ENCODE assay signal across 1 cellular context in genomic region chr19:10061717-10062310, GRCh38.
TF ChIP-seq lines count a peak whose summit lies in the region.

No MANE protein-coding gene starts in this region.

TF ChIP-seq in K562, 482 proteins besides CTCF, POLR2A, EP300 and RAD21 (continued from another document and continues in another):
- TF ChIP-seq, protein P1, sequence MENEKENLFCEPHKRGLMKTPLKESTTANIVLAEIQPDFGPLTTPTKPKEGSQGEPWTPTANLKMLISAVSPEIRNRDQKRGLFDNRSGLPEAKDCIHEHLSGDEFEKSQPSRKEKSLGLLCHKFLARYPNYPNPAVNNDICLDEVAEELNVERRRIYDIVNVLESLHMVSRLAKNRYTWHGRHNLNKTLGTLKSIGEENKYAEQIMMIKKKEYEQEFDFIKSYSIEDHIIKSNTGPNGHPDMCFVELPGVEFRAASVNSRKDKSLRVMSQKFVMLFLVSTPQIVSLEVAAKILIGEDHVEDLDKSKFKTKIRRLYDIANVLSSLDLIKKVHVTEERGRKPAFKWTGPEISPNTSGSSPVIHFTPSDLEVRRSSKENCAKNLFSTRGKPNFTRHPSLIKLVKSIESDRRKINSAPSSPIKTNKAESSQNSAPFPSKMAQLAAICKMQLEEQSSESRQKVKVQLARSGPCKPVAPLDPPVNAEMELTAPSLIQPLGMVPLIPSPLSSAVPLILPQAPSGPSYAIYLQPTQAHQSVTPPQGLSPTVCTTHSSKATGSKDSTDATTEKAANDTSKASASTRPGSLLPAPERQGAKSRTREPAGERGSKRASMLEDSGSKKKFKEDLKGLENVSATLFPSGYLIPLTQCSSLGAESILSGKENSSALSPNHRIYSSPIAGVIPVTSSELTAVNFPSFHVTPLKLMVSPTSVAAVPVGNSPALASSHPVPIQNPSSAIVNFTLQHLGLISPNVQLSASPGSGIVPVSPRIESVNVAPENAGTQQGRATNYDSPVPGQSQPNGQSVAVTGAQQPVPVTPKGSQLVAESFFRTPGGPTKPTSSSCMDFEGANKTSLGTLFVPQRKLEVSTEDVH (IDR thresholded peaks at IDR 0.05; ENCODE audit: low read depth, partially characterized antibody): no peak
- TF ChIP-seq, protein P2, sequence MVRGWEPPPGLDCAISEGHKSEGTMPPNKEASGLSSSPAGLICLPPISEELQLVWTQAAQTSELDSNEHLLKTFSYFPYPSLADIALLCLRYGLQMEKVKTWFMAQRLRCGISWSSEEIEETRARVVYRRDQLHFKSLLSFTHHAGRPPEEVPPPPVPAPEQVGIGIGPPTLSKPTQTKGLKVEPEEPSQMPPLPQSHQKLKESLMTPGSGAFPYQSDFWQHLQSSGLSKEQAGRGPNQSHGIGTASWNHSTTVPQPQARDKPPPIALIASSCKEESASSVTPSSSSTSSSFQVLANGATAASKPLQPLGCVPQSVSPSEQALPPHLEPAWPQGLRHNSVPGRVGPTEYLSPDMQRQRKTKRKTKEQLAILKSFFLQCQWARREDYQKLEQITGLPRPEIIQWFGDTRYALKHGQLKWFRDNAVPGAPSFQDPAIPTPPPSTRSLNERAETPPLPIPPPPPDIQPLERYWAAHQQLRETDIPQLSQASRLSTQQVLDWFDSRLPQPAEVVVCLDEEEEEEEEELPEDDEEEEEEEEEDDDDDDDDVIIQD (CRISPR knock-in tag; IDR thresholded peaks at IDR 0.05): no peak
- no peak for TF ChIP-seq ESRRB (CRISPR knock-in tag; IDR thresholded peaks at IDR 0.05; ENCODE audit: borderline replicate concordance)
- no peak for TF ChIP-seq MCM5 (IDR thresholded peaks at IDR 0.05; ENCODE audit: low read depth)
- no peak for TF ChIP-seq ZNF280A (IDR thresholded peaks at IDR 0.05; ENCODE audit: low read depth, partially characterized antibody)
- TF ChIP-seq FIP1L1 (IDR thresholded peaks at IDR 0.05; ENCODE audit: low read depth, low read length, poor library complexity, severe bottlenecking): no peak
- TF ChIP-seq GABPB2 (CRISPR knock-in tag; conservative IDR thresholded peaks at IDR 0.05): no peak
- peak; percentile 40; the same call in 1 of the 2 replicates for TF ChIP-seq TFAP4 (CRISPR knock-in tag; IDR thresholded peaks at IDR 0.05; ENCODE audit: borderline replicate concordance)
- no peak for TF ChIP-seq MYBL2 (IDR thresholded peaks at IDR 0.05; ENCODE audit: low read depth)
- no peak for TF ChIP-seq MYBL2 (CRISPR knock-in tag; IDR thresholded peaks at IDR 0.05; ENCODE audit: borderline replicate concordance)
- TF ChIP-seq GABPA (tag; conservative IDR thresholded peaks at IDR 0.05; ENCODE audit: low read depth): no peak
- TF ChIP-seq NONO (IDR thresholded peaks at IDR 0.05; ENCODE audit: low read depth in 2 of 2, low read length in 1 of 2): no peak
- no peak for TF ChIP-seq ZKSCAN1 (IDR thresholded peaks at IDR 0.05; ENCODE audit: low read depth, low read length)
- TF ChIP-seq ZNF740 (CRISPR knock-in tag; IDR thresholded peaks at IDR 0.05): peak; percentile 99
- TF ChIP-seq ZNF740 (tag; IDR thresholded peaks at IDR 0.05): peak in 1 of 2 experiments; percentile 100; a peak in 2 of 4 replicates
- TF ChIP-seq, protein P3, sequence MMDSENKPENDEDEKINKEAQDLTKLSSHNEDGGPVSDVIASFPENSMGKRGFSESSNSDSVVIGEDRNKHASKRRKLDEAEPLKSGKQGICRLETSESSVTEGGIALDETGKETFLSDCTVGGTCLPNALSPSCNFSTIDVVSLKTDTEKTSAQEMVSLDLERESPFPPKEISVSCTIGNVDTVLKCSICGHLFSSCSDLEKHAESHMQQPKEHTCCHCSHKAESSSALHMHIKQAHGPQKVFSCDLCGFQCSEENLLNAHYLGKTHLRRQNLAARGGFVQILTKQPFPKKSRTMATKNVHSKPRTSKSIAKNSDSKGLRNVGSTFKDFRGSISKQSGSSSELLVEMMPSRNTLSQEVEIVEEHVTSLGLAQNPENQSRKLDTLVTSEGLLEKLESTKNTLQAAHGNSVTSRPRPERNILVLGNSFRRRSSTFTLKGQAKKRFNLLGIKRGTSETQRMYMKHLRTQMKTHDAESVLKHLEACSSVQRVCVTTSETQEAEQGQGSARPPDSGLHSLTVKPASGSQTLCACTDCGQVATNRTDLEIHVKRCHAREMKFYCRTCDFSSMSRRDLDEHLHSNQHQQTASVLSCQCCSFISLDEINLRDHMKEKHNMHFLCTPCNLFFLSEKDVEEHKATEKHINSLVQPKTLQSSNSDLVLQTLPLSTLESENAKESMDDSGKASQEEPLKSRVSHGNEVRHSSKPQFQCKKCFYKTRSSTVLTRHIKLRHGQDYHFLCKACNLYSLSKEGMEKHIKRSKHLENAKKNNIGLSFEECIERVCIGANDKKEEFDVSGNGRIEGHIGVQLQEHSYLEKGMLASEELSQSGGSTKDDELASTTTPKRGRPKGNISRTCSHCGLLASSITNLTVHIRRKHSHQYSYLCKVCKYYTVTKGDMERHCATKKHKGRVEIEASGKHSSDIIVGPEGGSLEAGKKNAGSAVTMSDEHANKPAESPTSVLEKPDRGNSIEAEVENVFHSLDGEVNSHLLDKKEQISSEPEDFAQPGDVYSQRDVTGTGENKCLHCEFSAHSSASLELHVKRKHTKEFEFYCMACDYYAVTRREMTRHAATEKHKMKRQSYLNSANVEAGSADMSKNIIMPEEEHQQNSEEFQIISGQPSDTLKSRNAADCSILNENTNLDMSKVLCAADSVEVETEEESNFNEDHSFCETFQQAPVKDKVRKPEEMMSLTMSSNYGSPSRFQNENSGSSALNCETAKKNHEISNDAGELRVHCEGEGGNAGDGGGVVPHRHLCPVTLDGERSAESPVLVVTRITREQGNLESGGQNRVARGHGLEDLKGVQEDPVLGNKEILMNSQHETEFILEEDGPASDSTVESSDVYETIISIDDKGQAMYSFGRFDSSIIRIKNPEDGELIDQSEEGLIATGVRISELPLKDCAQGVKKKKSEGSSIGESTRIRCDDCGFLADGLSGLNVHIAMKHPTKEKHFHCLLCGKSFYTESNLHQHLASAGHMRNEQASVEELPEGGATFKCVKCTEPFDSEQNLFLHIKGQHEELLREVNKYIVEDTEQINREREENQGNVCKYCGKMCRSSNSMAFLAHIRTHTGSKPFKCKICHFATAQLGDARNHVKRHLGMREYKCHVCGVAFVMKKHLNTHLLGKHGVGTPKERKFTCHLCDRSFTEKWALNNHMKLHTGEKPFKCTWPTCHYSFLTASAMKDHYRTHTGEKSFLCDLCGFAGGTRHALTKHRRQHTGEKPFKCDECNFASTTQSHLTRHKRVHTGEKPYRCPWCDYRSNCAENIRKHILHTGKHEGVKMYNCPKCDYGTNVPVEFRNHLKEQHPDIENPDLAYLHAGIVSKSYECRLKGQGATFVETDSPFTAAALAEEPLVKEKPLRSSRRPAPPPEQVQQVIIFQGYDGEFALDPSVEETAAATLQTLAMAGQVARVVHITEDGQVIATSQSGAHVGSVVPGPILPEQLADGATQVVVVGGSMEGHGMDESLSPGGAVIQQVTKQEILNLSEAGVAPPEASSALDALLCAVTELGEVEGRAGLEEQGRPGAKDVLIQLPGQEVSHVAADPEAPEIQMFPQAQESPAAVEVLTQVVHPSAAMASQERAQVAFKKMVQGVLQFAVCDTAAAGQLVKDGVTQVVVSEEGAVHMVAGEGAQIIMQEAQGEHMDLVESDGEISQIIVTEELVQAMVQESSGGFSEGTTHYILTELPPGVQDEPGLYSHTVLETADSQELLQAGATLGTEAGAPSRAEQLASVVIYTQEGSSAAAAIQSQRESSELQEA (IDR thresholded peaks at IDR 0.05; ENCODE audit: low read depth): no peak
- peak; percentile 96 for TF ChIP-seq NCOA1 (IDR thresholded peaks at IDR 0.05; ENCODE audit: low read depth)
- TF ChIP-seq, protein P4, sequence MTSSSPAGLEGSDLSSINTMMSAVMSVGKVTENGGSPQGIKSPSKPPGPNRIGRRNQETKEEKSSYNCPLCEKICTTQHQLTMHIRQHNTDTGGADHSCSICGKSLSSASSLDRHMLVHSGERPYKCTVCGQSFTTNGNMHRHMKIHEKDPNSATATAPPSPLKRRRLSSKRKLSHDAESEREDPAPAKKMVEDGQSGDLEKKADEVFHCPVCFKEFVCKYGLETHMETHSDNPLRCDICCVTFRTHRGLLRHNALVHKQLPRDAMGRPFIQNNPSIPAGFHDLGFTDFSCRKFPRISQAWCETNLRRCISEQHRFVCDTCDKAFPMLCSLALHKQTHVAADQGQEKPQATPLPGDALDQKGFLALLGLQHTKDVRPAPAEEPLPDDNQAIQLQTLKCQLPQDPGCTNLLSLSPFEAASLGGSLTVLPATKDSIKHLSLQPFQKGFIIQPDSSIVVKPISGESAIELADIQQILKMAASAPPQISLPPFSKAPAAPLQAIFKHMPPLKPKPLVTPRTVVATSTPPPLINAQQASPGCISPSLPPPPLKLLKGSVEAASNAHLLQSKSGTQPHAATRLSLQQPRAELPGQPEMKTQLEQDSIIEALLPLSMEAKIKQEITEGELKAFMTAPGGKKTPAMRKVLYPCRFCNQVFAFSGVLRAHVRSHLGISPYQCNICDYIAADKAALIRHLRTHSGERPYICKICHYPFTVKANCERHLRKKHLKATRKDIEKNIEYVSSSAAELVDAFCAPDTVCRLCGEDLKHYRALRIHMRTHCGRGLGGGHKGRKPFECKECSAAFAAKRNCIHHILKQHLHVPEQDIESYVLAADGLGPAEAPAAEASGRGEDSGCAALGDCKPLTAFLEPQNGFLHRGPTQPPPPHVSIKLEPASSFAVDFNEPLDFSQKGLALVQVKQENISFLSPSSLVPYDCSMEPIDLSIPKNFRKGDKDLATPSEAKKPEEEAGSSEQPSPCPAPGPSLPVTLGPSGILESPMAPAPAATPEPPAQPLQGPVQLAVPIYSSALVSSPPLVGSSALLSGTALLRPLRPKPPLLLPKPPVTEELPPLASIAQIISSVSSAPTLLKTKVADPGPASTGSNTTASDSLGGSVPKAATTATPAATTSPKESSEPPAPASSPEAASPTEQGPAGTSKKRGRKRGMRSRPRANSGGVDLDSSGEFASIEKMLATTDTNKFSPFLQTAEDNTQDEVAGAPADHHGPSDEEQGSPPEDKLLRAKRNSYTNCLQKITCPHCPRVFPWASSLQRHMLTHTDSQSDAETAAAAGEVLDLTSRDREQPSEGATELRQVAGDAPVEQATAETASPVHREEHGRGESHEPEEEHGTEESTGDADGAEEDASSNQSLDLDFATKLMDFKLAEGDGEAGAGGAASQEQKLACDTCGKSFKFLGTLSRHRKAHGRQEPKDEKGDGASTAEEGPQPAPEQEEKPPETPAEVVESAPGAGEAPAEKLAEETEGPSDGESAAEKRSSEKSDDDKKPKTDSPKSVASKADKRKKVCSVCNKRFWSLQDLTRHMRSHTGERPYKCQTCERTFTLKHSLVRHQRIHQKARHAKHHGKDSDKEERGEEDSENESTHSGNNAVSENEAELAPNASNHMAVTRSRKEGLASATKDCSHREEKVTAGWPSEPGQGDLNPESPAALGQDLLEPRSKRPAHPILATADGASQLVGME (CRISPR knock-in tag; IDR thresholded peaks at IDR 0.05): no peak
- no peak for TF ChIP-seq CC2D1A (IDR thresholded peaks at IDR 0.05)
- TF ChIP-seq PHF8 (IDR thresholded peaks at IDR 0.05; ENCODE audit: borderline replicate concordance, low read length): no peak
- TF ChIP-seq KDM1A (IDR thresholded peaks at IDR 0.05): no peak
- TF ChIP-seq, protein P5, sequence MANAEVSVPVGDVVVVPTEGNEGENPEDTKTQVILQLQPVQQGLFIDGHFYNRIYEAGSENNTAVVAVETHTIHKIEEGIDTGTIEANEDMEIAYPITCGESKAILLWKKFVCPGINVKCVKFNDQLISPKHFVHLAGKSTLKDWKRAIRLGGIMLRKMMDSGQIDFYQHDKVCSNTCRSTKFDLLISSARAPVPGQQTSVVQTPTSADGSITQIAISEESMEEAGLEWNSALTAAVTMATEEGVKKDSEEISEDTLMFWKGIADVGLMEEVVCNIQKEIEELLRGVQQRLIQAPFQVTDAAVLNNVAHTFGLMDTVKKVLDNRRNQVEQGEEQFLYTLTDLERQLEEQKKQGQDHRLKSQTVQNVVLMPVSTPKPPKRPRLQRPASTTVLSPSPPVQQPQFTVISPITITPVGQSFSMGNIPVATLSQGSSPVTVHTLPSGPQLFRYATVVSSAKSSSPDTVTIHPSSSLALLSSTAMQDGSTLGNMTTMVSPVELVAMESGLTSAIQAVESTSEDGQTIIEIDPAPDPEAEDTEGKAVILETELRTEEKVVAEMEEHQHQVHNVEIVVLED (CRISPR knock-in tag; IDR thresholded peaks at IDR 0.05): peak; percentile 61
- TF ChIP-seq ZBTB5 (IDR thresholded peaks at IDR 0.05): no peak
- no peak for TF ChIP-seq JUNB (CRISPR knock-in tag; conservative IDR thresholded peaks at IDR 0.05)
- TF ChIP-seq ZNF282 (CRISPR knock-in tag; IDR thresholded peaks at IDR 0.05): no peak
- TF ChIP-seq SLC30A9 (CRISPR knock-in tag; IDR thresholded peaks at IDR 0.05): no peak
- no peak for TF ChIP-seq KHSRP (IDR thresholded peaks at IDR 0.05)
- no peak for TF ChIP-seq RBM14 (IDR thresholded peaks at IDR 0.05; ENCODE audit: borderline replicate concordance, insufficient read depth, low read depth, low read length)
